Comparison of ENCODE assay signal across 19 cellular contexts in genomic region chr14:20350860-20351259, GRCh38. TPM values are rescaled to one million over a fixed set of nuclear protein-coding genes. Genes with fewer than 3 reads are reported as not detected.
A peak's percentile ranks its signal among the peaks of the same experiment; 100 is the strongest.
DNase-seq lines count a peak whose midpoint lies in the region; ATAC-seq, FAIRE-seq and TF ChIP-seq lines count a peak whose summit lies in the region.
"Had no signal": no experiment of that assay in that cellular context is flagged by ENCODE, and none has a peak within 500 bp of the region (broad histone marks: within the 10 kb centered on the region; RNA-seq: fewer than 3 reads in every experiment).

No MANE protein-coding gene starts in this region.

- H2AFZ ChIP-seq in HepG2 (ENCODE audit: low read length): no peak overlapping the region

- H3K9me3 ChIP-seq in HepG2 (ENCODE audit: low read length): no peaks in the 10 kb centered on the region
- H3K9me3 ChIP-seq in uterus: no peaks in the 10 kb centered on the region
- H3K9me3 ChIP-seq: breast epithelium, psoas muscle had no signal

- TF ChIP-seq POLR2A in HepG2 (IDR thresholded peaks at IDR 0.05; ENCODE audit: insufficient read depth in 1 of 2, low read depth in 2 of 2, low read length in 2 of 2) (no peak), uterus (IDR thresholded peaks at IDR 0.05) (no peak)

- H4K20me1 ChIP-seq in HepG2 (ENCODE audit: insufficient read depth, low read length): no peaks in the 10 kb centered on the region

- TF ChIP-seq RAD21 in HepG2 (CRISPR knock-in tag; IDR thresholded peaks at IDR 0.05): no peak

- no peak for FAIRE-seq in HepG2 (lab: Jason Lieb, UNC)
- FAIRE-seq: urothelium cell line had no signal

- no peak for TF ChIP-seq EP300 in HepG2 (IDR thresholded peaks at IDR 0.05; ENCODE audit: low read depth in 2 of 2, low read length in 2 of 2)
- TF ChIP-seq EP300 in HepG2 (CRISPR knock-in tag; IDR thresholded peaks at IDR 0.05; ENCODE audit: borderline replicate concordance): no peak

- no peak overlapping the region for H3K4me2 ChIP-seq in HepG2 (ENCODE audit: low read depth, low read length)

- DNase-seq in AG08396 (ENCODE audit: low spot score) (peak; percentile 22), HFF-Myc (ENCODE audit: extremely low read depth, low read depth) (no peak), brain microvascular endothelial cell (no peak), HepG2 (ENCODE audit: low spot score) (no peak), cerebellum (ENCODE audit: low spot score) (no peak), T-helper 1 cell (no peak), DMS79 (lab: John Stamatoyannopoulos, UW) (no peak), uterus (no peak)
- DNase-seq: activated CD8-positive, alpha-beta T cell treated with anti-CD3 and anti-CD28 coated beads for 36 hours; activated effector memory CD4-positive, alpha-beta T cell treated with anti-CD3 and anti-CD28 coated beads, Interleukin-2, amount 50 U/mL, for 16 hours; erythroblast; NCI-H1436; NCI-H524; psoas muscle; RPMI8226; stimulated activated CD4-positive, alpha-beta T cell treated with anti-CD3 and anti-CD28 coated beads, Interleukin-2, amount 100 ng/mL, for 24 hours; T-helper 9 cell had no signal

- peak; percentile 26 for TF ChIP-seq CTCF in HFF-Myc (IDR thresholded peaks at IDR 0.05; ENCODE audit: low read depth, low read length, missing control alignments)
- peak; percentile 49 for TF ChIP-seq CTCF in brain microvascular endothelial cell (IDR thresholded peaks at IDR 0.05; ENCODE audit: low read depth, low read length, missing control alignments)
- no peak for TF ChIP-seq CTCF in HepG2 (CRISPR knock-in tag; IDR thresholded peaks at IDR 0.05)
- TF ChIP-seq CTCF in uterus (IDR thresholded peaks at IDR 0.05): no peak

- no TSS peak for BruUV-seq in HepG2 (replicated peaks; lab: Mats Ljungman, UMichigan)

- in situ Hi-C loops in brain microvascular endothelial cell (cut with HindIII; ENCODE audit: low pct_ligation_motif_present, low sequenced_read_pairs) (no loop called here), HepG2 (cut with HindIII; ENCODE audit: extremely low pct_ligation_motif_present, low pct_unique_long_range_greater_than_20kb) (no loop called here)

- peaks cover 11% of the 10 kb centered on the region for H3K4me1 ChIP-seq in HepG2 (ENCODE audit: insufficient read depth, low read length)
- H3K4me1 ChIP-seq in uterus: no peaks in the 10 kb centered on the region
- H3K4me1 ChIP-seq: breast epithelium, psoas muscle had no signal

- H3K36me3 ChIP-seq in brain microvascular endothelial cell (replicated peaks) (peaks cover 32% of the 10 kb centered on the region), HepG2 (replicated peaks in 1 of 2; ENCODE audit: control insufficient read depth in 1 of 2, insufficient read depth in 2 of 2, low read length in 2 of 2) (peaks cover 9 to 65% of the 10 kb centered on the region in 2 experiments), uterus (no peaks in the 10 kb centered on the region)
- H3K36me3 ChIP-seq: breast epithelium had no signal

- no peak overlapping the region for H3K4me3 ChIP-seq in HFF-Myc (replicated peaks; ENCODE audit: low read depth, low read length)
- H3K4me3 ChIP-seq in brain microvascular endothelial cell (ENCODE audit: low read depth, low read length): no peak overlapping the region
- no peak overlapping the region for H3K4me3 ChIP-seq in HepG2 (replicated peaks in 1 of 3; ENCODE audit: insufficient read depth in 1 of 3, low read depth in 2 of 3, low read length in 3 of 3)
- no peak overlapping the region for H3K4me3 ChIP-seq in uterus
- H3K4me3 ChIP-seq: breast epithelium, psoas muscle had no signal

- CTCF ChIA-PET in HepG2 (lab: Yijun Ruan, JAX; ENCODE audit: low intra/inter-chr PET ratio, low total read pairs): interaction anchor here (2.2 kb wide), 1 partner anchor 23 kb away, joined by 11 read pairs; no protein-coding TSS in a partner anchor

- intact Hi-C loops in HepG2 (cut with micrococcal nuclease; ENCODE audit: unreplicated experiment): loop anchor here (1.0 kb wide), 1 partner anchor 24 kb away; no protein-coding TSS in a partner anchor
- intact Hi-C loops in uterus (cut with DNase I; ENCODE audit: low total_unique reads): no loop called here

- ATAC-seq in HepG2: peak; percentile 60; the same call in 1 of the 3 replicates
- ATAC-seq: activated CD8-positive, alpha-beta T cell treated with anti-CD3 and anti-CD28 coated beads for 36 hours; psoas muscle had no signal

- H3K27ac ChIP-seq in brain microvascular endothelial cell (no peak overlapping the region), HepG2 (ENCODE audit: extremely low read length, insufficient read depth, low read length) (no peak overlapping the region), uterus (no peak overlapping the region)
- H3K27ac ChIP-seq: breast epithelium, psoas muscle had no signal

- H3K27me3 ChIP-seq in brain microvascular endothelial cell (replicated peaks): no peaks in the 10 kb centered on the region
- no peaks in the 10 kb centered on the region for H3K27me3 ChIP-seq in HepG2 (ENCODE audit: control insufficient read depth in 1 of 2, insufficient read depth in 2 of 2, low read length in 2 of 2)
- H3K27me3 ChIP-seq in uterus: no peaks in the 10 kb centered on the region
- H3K27me3 ChIP-seq: breast epithelium had no signal

- no peak overlapping the region for H3K9ac ChIP-seq in HepG2 (ENCODE audit: insufficient read depth, low read depth, low read length)

- H3K79me2 ChIP-seq in HepG2 (ENCODE audit: insufficient read depth, low read length): no peaks in the 10 kb centered on the region

- POLR2A ChIA-PET in HepG2 (lab: Yijun Ruan, JAX): no interaction called here

RNA-seq across cellular contexts. Expression of gene PARP2, which starts 7.4 kb away (rescaled TPM):
- total RNA-seq in HepG2 (2016; rRNA removed; fragmentation: Illumina TruSeq; extraction: Trizol) (37.3 and 39.1 TPM in 2 replicates), cerebellum (19.4 TPM), uterus (10 to 100 TPM in 3 of 4 donors, 1 to 10 TPM in 1; 1.8 to 22.5 (median 16.0) TPM)
- total RNA-seq in HepG2 (2016; cell fraction: cytosol; rRNA removed; fragmentation: Illumina TruSeq; extraction: Trizol; ENCODE audit: low read depth): 12.6 and 13.3 TPM in 2 replicates
- total RNA-seq in HepG2 (2016; cell fraction: insoluble cytoplasmic fraction; rRNA removed; fragmentation: Illumina TruSeq; extraction: Trizol): 38.8 and 39.8 TPM in 2 replicates
- 15.3 and 15.8 TPM in 2 replicates for total RNA-seq in HepG2 (2016; cell fraction: membrane; rRNA removed; fragmentation: Illumina TruSeq; extraction: Trizol)
- total RNA-seq in HepG2 (2016; cell fraction: nucleus; rRNA removed; fragmentation: Illumina TruSeq; extraction: Trizol): 45.9 and 50.0 TPM in 2 replicates
- polyA plus RNA-seq in HepG2 (2011; rRNA removed): 31.3 and 38.4 TPM in 2 replicates
- polyA plus RNA-seq in HepG2 (2011; cell fraction: cytosol; rRNA removed): 18.1 and 20.5 TPM in 2 replicates
- polyA plus RNA-seq in HepG2 (2011; cell fraction: nucleus; rRNA removed): 71.4 and 74.8 TPM in 2 replicates
- polyA plus RNA-seq in HepG2 (2012): 34.8 and 43.7 TPM in 2 replicates
- polyA plus RNA-seq in HepG2 (2016; cell fraction: cytosol; fragmentation: Illumina TruSeq; extraction: Trizol; ENCODE audit: low read depth): 5.1 and 5.8 TPM in 2 replicates
- polyA plus RNA-seq in HepG2 (2016; cell fraction: insoluble cytoplasmic fraction; fragmentation: Illumina TruSeq; extraction: Trizol; ENCODE audit: low read depth): 60.5 and 63.6 TPM in 2 replicates
- polyA plus RNA-seq in HepG2 (2016; cell fraction: membrane; fragmentation: Illumina TruSeq; extraction: Trizol; ENCODE audit: low read depth): 8.6 and 9.1 TPM in 2 replicates
- 132 and 134 TPM in 2 replicates for polyA plus RNA-seq in HepG2 (2016; cell fraction: nucleus; fragmentation: Illumina TruSeq; extraction: Trizol; ENCODE audit: insufficient read depth, low read depth)
- 7.0 and 16.0 TPM in 2 replicates for polyA minus RNA-seq in HepG2 (2011; rRNA and poly(A)+ RNA removed; ENCODE audit: low replicate concordance)
- polyA minus RNA-seq in HepG2 (2011; cell fraction: cytosol; rRNA and poly(A)+ RNA removed): 10.3 and 12.2 TPM in 2 replicates
- 20.7 and 27.6 TPM in 2 replicates for polyA minus RNA-seq in HepG2 (2011; cell fraction: nucleus; rRNA and poly(A)+ RNA removed)

RNA-seq across cellular contexts. Expression of gene CCNB1IP1, which starts 17.8 kb away (rescaled TPM):
- total RNA-seq in HepG2 (2016; rRNA removed; fragmentation: Illumina TruSeq; extraction: Trizol) (98.3 and 110 TPM in 2 replicates), cerebellum (56.4 TPM), uterus (100 to 1,000 TPM in 1 of 4 donors, 10 to 100 TPM in 3; 45.1 to 118 (median 60.4) TPM)
- total RNA-seq in HepG2 (2016; cell fraction: cytosol; rRNA removed; fragmentation: Illumina TruSeq; extraction: Trizol; ENCODE audit: low read depth): 75.4 and 85.5 TPM in 2 replicates
- 104 and 112 TPM in 2 replicates for total RNA-seq in HepG2 (2016; cell fraction: insoluble cytoplasmic fraction; rRNA removed; fragmentation: Illumina TruSeq; extraction: Trizol)
- total RNA-seq in HepG2 (2016; cell fraction: membrane; rRNA removed; fragmentation: Illumina TruSeq; extraction: Trizol): 171 and 187 TPM in 2 replicates
- 99.1 and 105 TPM in 2 replicates for total RNA-seq in HepG2 (2016; cell fraction: nucleus; rRNA removed; fragmentation: Illumina TruSeq; extraction: Trizol)
- polyA plus RNA-seq in HepG2 (2011; rRNA removed): 101 and 125 TPM in 2 replicates
- polyA plus RNA-seq in HepG2 (2011; cell fraction: cytosol; rRNA removed): 77.6 and 112 TPM in 2 replicates
- polyA plus RNA-seq in HepG2 (2011; cell fraction: nucleus; rRNA removed): 39.1 and 52.4 TPM in 2 replicates
- 128 and 248 TPM in 2 replicates for polyA plus RNA-seq in HepG2 (2012)
- polyA plus RNA-seq in HepG2 (2016; cell fraction: cytosol; fragmentation: Illumina TruSeq; extraction: Trizol; ENCODE audit: low read depth): 78.2 and 81.7 TPM in 2 replicates
- 105 and 127 TPM in 2 replicates for polyA plus RNA-seq in HepG2 (2016; cell fraction: insoluble cytoplasmic fraction; fragmentation: Illumina TruSeq; extraction: Trizol; ENCODE audit: low read depth)
- polyA plus RNA-seq in HepG2 (2016; cell fraction: membrane; fragmentation: Illumina TruSeq; extraction: Trizol; ENCODE audit: low read depth): 158 and 172 TPM in 2 replicates
- 120 and 124 TPM in 2 replicates for polyA plus RNA-seq in HepG2 (2016; cell fraction: nucleus; fragmentation: Illumina TruSeq; extraction: Trizol; ENCODE audit: insufficient read depth, low read depth)
- polyA minus RNA-seq in HepG2 (2011; rRNA and poly(A)+ RNA removed; ENCODE audit: low replicate concordance): 49.3 and 81.3 TPM in 2 replicates
- polyA minus RNA-seq in HepG2 (2011; cell fraction: cytosol; rRNA and poly(A)+ RNA removed): 24.8 and 37.2 TPM in 2 replicates
- polyA minus RNA-seq in HepG2 (2011; cell fraction: nucleus; rRNA and poly(A)+ RNA removed): 98.6 and 129 TPM in 2 replicates

RNA-seq across cellular contexts. Expression of gene TTC5, which starts 45.1 kb away (rescaled TPM):
- total RNA-seq in HepG2 (2016; rRNA removed; fragmentation: Illumina TruSeq; extraction: Trizol) (28.5 and 44.6 TPM in 2 replicates), cerebellum (33.8 TPM), uterus (10 to 100 TPM in 3 of 4 donors, 1 to 10 TPM in 1; 6.5 to 43.8 (median 17.7) TPM)
- 2.1 and 3.3 TPM in 2 replicates for total RNA-seq in HepG2 (2016; cell fraction: cytosol; rRNA removed; fragmentation: Illumina TruSeq; extraction: Trizol; ENCODE audit: low read depth)
- 29.1 and 42.3 TPM in 2 replicates for total RNA-seq in HepG2 (2016; cell fraction: insoluble cytoplasmic fraction; rRNA removed; fragmentation: Illumina TruSeq; extraction: Trizol)
- 6.0 and 8.2 TPM in 2 replicates for total RNA-seq in HepG2 (2016; cell fraction: membrane; rRNA removed; fragmentation: Illumina TruSeq; extraction: Trizol)
- total RNA-seq in HepG2 (2016; cell fraction: nucleus; rRNA removed; fragmentation: Illumina TruSeq; extraction: Trizol): 24.1 and 26.3 TPM in 2 replicates
- 8.2 and 8.7 TPM in 2 replicates for polyA plus RNA-seq in HepG2 (2011; rRNA removed)
- 7.3 and 7.4 TPM in 2 replicates for polyA plus RNA-seq in HepG2 (2011; cell fraction: cytosol; rRNA removed)
- polyA plus RNA-seq in HepG2 (2011; cell fraction: nucleus; rRNA removed): 5.4 and 6.0 TPM in 2 replicates
- polyA plus RNA-seq in HepG2 (2012): 8.6 and 11.7 TPM in 2 replicates
- polyA plus RNA-seq in HepG2 (2016; cell fraction: cytosol; fragmentation: Illumina TruSeq; extraction: Trizol; ENCODE audit: low read depth): 1.1 and 1.6 TPM in 2 replicates
- 22.6 and 24.7 TPM in 2 replicates for polyA plus RNA-seq in HepG2 (2016; cell fraction: insoluble cytoplasmic fraction; fragmentation: Illumina TruSeq; extraction: Trizol; ENCODE audit: low read depth)
- polyA plus RNA-seq in HepG2 (2016; cell fraction: membrane; fragmentation: Illumina TruSeq; extraction: Trizol; ENCODE audit: low read depth): 2.5 and 3.2 TPM in 2 replicates
- 9.8 and 12.7 TPM in 2 replicates for polyA plus RNA-seq in HepG2 (2016; cell fraction: nucleus; fragmentation: Illumina TruSeq; extraction: Trizol; ENCODE audit: insufficient read depth, low read depth)
- 22.5 and 23.7 TPM in 2 replicates for polyA minus RNA-seq in HepG2 (2011; rRNA and poly(A)+ RNA removed; ENCODE audit: low replicate concordance)
- 13.7 and 14.7 TPM in 2 replicates for polyA minus RNA-seq in HepG2 (2011; cell fraction: cytosol; rRNA and poly(A)+ RNA removed)
- polyA minus RNA-seq in HepG2 (2011; cell fraction: nucleus; rRNA and poly(A)+ RNA removed): 39.7 and 40.9 TPM in 2 replicates

Comparison
In these comparisons a context has a peak if more than half of its experiments do, and no peak if none do; other contexts are left out.
1. CTCF ChIP-seq: peak in HFF-Myc (single experiment) and brain microvascular endothelial cell (single experiment); none in HepG2 (single experiment) and uterus (0 of 4).